In the genomic region with DNA sequence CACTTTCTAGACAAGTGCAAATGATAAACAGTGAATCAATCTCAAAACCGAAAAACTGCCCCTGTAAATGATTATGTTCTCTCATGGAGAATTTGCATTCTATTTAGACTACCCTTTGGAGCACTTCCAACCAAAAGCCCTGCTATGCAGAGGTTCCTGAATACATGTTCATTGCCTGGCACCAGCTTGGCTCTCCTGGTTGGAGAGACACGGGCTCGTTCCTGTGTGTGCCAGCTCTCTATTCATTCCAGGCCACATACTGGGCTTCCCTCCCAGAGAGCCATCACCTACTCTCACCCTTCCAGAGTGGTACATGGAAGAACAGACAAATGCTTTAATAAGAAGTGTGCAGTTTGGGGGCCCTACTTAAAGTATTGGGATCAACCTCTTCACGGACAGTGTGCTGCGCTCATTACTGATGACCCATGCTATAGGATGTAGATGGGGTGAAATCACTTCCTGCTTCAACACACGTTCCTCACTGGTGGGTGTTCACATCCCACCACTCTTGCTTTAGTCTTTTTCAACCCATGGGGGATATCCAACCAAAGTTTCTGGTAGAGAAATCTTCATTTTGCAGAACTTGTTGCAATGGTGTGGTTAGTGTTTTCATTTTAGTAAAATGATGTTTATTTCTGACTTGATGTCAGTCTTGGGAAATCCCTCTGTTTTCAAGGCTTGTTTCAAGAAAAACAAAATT, we compare ENCODE assay signal across 13 cellular contexts. TPM values are rescaled to one million over a fixed set of nuclear protein-coding genes. Genes with fewer than 3 reads are reported as not detected.
DNase-seq lines count a peak whose midpoint lies in the region; ATAC-seq, FAIRE-seq and TF ChIP-seq lines count a peak whose summit lies in the region.
"Had no signal": no experiment of that assay in that cellular context is flagged by ENCODE, and none has a peak within 500 bp of the region (broad histone marks: within the 10 kb centered on the region; RNA-seq: fewer than 3 reads in every experiment).

No MANE protein-coding gene starts in this region.

- no peak for TF ChIP-seq CTCF in dorsolateral prefrontal cortex (IDR thresholded peaks at IDR 0.05 in 54 of 56, conservative IDR thresholded peaks at IDR 0.05 in 2 of 56; ENCODE audit: low read depth in 1 of 56, partially characterized antibody in 56 of 56)
- no peak for TF ChIP-seq CTCF in lung (IDR thresholded peaks at IDR 0.05; ENCODE audit: control extremely low read depth, extremely low read depth)
- TF ChIP-seq CTCF in thoracic aorta (IDR thresholded peaks at IDR 0.05), result no peak

- ATAC-seq in lung (ENCODE audit: insufficient read depth, low FRiP score), result no peak
- ATAC-seq in thoracic aorta (ENCODE audit: insufficient number of reproducible peaks, low FRiP score, low read depth), result no peak
- no peak for ATAC-seq in GM21526 (IDR thresholded peaks at IDR 0.05; ENCODE audit: low FRiP score, unreplicated experiment)
- ATAC-seq: effector memory CD8-positive, alpha-beta T cell had no signal

- 50 to 54% methylated on average over 6 of the region's 6 CpGs for WGBS in lung, 2 donors

- H3K4me1 ChIP-seq in lung (ENCODE audit: control insufficient read depth in 2 of 2, insufficient read depth in 2 of 2, low read length in 2 of 2) (peaks cover 27 to 32% of the 10 kb centered on the region in 2 donors), thoracic aorta (ENCODE audit: control insufficient read depth in 1 of 2, low read depth in 2 of 2) (peaks cover 32 to 79% of the 10 kb centered on the region in 2 donors)

- H3K27ac ChIP-seq in dorsolateral prefrontal cortex (peak overlapping the region in 57 of 59 donors; percentile 42 to 98 (median 95)), lung (ENCODE audit: low read depth in 1 of 2, low read length in 1 of 2) (peak overlapping the region; percentile 59 to 90), thoracic aorta (peak overlapping the region; percentile 90 to 94)
- H3K27ac ChIP-seq: neural progenitor cell had no signal

- H3K9me3 ChIP-seq in lung (ENCODE audit: control insufficient read depth in 2 of 2, insufficient read depth in 1 of 2, low read length in 1 of 2) (no peaks in the 10 kb centered on the region), thoracic aorta (no peaks in the 10 kb centered on the region)

- intact Hi-C loops in dorsolateral prefrontal cortex (cut with DNase I), result loop anchor here in 1 of 2 donors (5.0 kb wide), 2 partner anchors 146 to 191 kb away; no protein-coding TSS in a partner anchor

- H3K27me3 ChIP-seq in dorsolateral prefrontal cortex (no peaks in the 10 kb centered on the region), lung (ENCODE audit: control insufficient read depth, insufficient read depth) (no peaks in the 10 kb centered on the region), thoracic aorta (replicated peaks; ENCODE audit: insufficient read depth) (no peaks in the 10 kb centered on the region)
- H3K27me3 ChIP-seq: neural progenitor cell had no signal

- H3K36me3 ChIP-seq in lung (ENCODE audit: control insufficient read depth in 2 of 2, insufficient read depth in 2 of 2, low read length in 2 of 2) (peaks cover 0 to 17% of the 10 kb centered on the region in 2 donors), thoracic aorta (no peaks in the 10 kb centered on the region)
- H3K36me3 ChIP-seq: neural progenitor cell had no signal

- FAIRE-seq in frontal cortex (lab: Jason Lieb, UNC), result no peak
- FAIRE-seq: H1 had no signal

- DNase-seq in M059J (ENCODE audit: low read depth) (peak; percentile 47), dorsolateral prefrontal cortex (no peak), lung (ENCODE audit: low spot score) (no peak), thoracic aorta (ENCODE audit: low spot score) (no peak), inferior parietal cortex (ENCODE audit: extremely low spot score) (no peak), frontal cortex (ENCODE audit: low spot score in 2 of 2) (no peak)
- no peak for DNase-seq in activated CD4-positive, alpha-beta T cell treated with anti-CD3 and anti-CD28 coated beads for 1 hour
- DNase-seq: activated naive CD8-positive, alpha-beta T cell treated with anti-CD3 and anti-CD28 coated beads for 36 hours; effector memory CD8-positive, alpha-beta T cell; NCI-H1930 had no signal

- H3K4me3 ChIP-seq in dorsolateral prefrontal cortex, result peak overlapping the region in 36 of 59 donors; percentile 3 to 87 (median 69)
- no peak overlapping the region for H3K4me3 ChIP-seq in lung
- peak overlapping the region; percentile 78 for H3K4me3 ChIP-seq in thoracic aorta
- H3K4me3 ChIP-seq: neural progenitor cell had no signal

RNA-seq across cellular contexts. Expression of a gene that starts 38.5 kb away (rescaled TPM):
- 103 and 135 TPM in 2 replicates for total RNA-seq in M059J (2014; rRNA removed; shearing (Covaris generic))
- total RNA-seq in dorsolateral prefrontal cortex (10 to 100 TPM; 28.1 to 68.2 (median 47.8) TPM), lung (10 to 100 TPM; 33.6 to 55.6 TPM), thoracic aorta (10 to 100 TPM; 14.6 to 16.9 TPM), frontal cortex (46.5 TPM)
- 100 to 1,000 TPM in 1 of 2 donors, 10 to 100 TPM in 1; 64.3 to 143 TPM for polyA plus RNA-seq in lung
